In genomic region chr18:23317975-23318675, GRCh38 we compare ENCODE assay signal across 1 cellular context.
TF ChIP-seq lines count a peak whose summit lies in the region.

No MANE protein-coding gene starts in this region.

TF ChIP-seq in SK-N-SH, 30 proteins besides CTCF, POLR2A, EP300 and RAD21 (continued from another document):
- TF ChIP-seq GATA2 (CRISPR knock-in tag; IDR thresholded peaks at IDR 0.05): no peak
